Comparison of ENCODE assay signal across 14 cellular contexts in the genomic region with DNA sequence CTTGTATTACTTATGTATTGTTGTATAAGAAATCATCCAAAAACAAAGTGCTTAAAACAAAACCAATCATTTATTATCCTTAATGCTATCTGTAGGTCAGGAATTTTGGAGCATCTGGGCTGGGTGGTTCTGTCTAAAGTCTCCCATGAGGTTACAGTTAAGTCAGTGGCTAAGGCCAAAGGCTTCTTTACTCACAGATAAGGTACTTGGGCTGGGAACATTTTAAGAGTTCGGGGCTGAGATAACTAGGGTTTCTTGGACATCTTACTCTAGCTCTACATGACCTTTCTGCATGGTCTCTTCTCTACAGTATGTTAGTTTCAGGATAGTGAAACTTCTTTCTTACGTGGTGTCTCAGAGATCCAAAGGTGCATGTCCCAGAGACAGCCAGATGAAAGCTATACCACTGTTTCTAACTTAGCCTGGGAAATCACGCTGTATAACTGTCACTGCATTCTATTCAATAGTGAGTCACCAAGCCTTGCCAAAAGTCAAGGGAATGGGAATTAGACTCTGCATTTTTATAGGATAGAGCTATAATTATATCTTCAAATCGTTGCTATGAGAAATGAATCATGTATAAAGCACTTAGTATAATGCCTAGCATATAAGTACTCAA. TPM values are rescaled to one million over a fixed set of nuclear protein-coding genes. Genes with fewer than 3 reads are reported as not detected.
"Had no signal": no experiment of that assay in that cellular context is flagged by ENCODE, and none has a peak within 500 bp of the region (broad histone marks: within the 10 kb centered on the region; RNA-seq: fewer than 3 reads in every experiment).

No MANE protein-coding gene starts in this region.

- H3K27me3 ChIP-seq: upper lobe of right lung had no signal

- H3K4me1 ChIP-seq: psoas muscle, upper lobe of right lung had no signal

- ATAC-seq: activated T-cell treated with anti-CD3 and anti-CD28 coated beads, Interleukin-2, amount 50 U/mL, for 72 hours; effector memory CD8-positive, alpha-beta T cell; upper lobe of right lung had no signal

- H3K27ac ChIP-seq: psoas muscle, upper lobe of right lung had no signal

- H3K9me3 ChIP-seq: psoas muscle, upper lobe of right lung had no signal

- H3K4me3 ChIP-seq: psoas muscle, upper lobe of right lung had no signal

- H3K36me3 ChIP-seq: upper lobe of right lung had no signal

- DNase-seq: activated CD4-positive, alpha-beta memory T cell treated with anti-CD3 and anti-CD28 coated beads, Interleukin-2, amount 10 ng/mL, durations not matched to agents 7 days and 5 days; activated CD4-positive, alpha-beta T cell treated with anti-CD3 and anti-CD28 coated beads for 1 hour; activated gamma-delta T cell treated with Interleukin-2 at 50 U/mL for 16 hours; activated naive CD8-positive, alpha-beta T cell treated with anti-CD3 and anti-CD28 coated beads, Interleukin-2, amount 10 ng/mL, durations not matched to agents 7 days and 5 days; activated T-cell treated with anti-CD3 and anti-CD28 coated beads, Interleukin-2, amount 50 U/mL, for 72 hours; central memory CD4-positive, alpha-beta T cell; cortex of kidney; effector memory CD8-positive, alpha-beta T cell; mesenchymal stem cell; psoas muscle; stimulated activated CD4-positive, alpha-beta T cell treated with anti-CD3 and anti-CD28 coated beads, Interleukin-15, amount 100 ng/mL, for 24 hours; stimulated activated CD4-positive, alpha-beta T cell treated with anti-CD3 and anti-CD28 coated beads, Interleukin-4, amount 100 ng/mL, for 24 hours; T-helper 9 cell; upper lobe of right lung had no signal

RNA-seq across cellular contexts. Expression of a gene that starts 29.6 kb away (rescaled TPM):
- total RNA-seq: activated CD4-positive, alpha-beta memory T cell treated with anti-CD3 and anti-CD28 coated beads, Interleukin-2, amount 10 ng/mL, durations not matched to agents 7 days and 5 days; activated naive CD8-positive, alpha-beta T cell treated with anti-CD3 and anti-CD28 coated beads, Interleukin-2, amount 10 ng/mL, durations not matched to agents 7 days and 5 days had no signal
